In genomic region chr20:3158968-3159431, GRCh38 we compare ENCODE assay signal across 6 cellular contexts. TPM values are rescaled to one million over a fixed set of nuclear protein-coding genes. Genes with fewer than 3 reads are reported as not detected.
DNase-seq lines count a peak whose midpoint lies in the region; TF ChIP-seq lines count a peak whose summit lies in the region.

No MANE protein-coding gene starts in this region.

- H3K27ac ChIP-seq in mesodermal cell (ENCODE audit: low read depth, low read length, severe bottlenecking) = peak overlapping the region; percentile 89

- peaks cover 2% of the 10 kb centered on the region for H3K36me3 Mint-ChIP-seq in activated naive CD8-positive, alpha-beta T cell

- peaks cover 20% of the 10 kb centered on the region for H3K36me3 ChIP-seq in mesodermal cell (ENCODE audit: control insufficient read depth, insufficient read depth, low read length)

- peak overlapping the region; percentile 98 for H3K4me3 ChIP-seq in HFF-Myc (replicated peaks; ENCODE audit: low read depth, low read length)
- H3K4me3 ChIP-seq in mesodermal cell (ENCODE audit: extremely low read depth, insufficient read depth, low read length, poor library complexity, severe bottlenecking) = peak overlapping the region; percentile 97

- H3K4me1 ChIP-seq in mesodermal cell (ENCODE audit: control insufficient read depth, insufficient read depth, low read length, poor library complexity, severe bottlenecking) = no peaks in the 10 kb centered on the region

- peaks cover 45% of the 10 kb centered on the region for H3K4me1 Mint-ChIP-seq in activated naive CD8-positive, alpha-beta T cell (ENCODE audit: low read depth)

- peak overlapping the region; percentile 98 for H3K4me3 Mint-ChIP-seq in activated naive CD8-positive, alpha-beta T cell

- no peaks in the 10 kb centered on the region for H3K9me3 ChIP-seq in mesodermal cell (ENCODE audit: control insufficient read depth, low read length)

- H3K27ac Mint-ChIP-seq in activated naive CD8-positive, alpha-beta T cell = peak overlapping the region; percentile 98

- no peak for TF ChIP-seq CTCF in HFF-Myc (IDR thresholded peaks at IDR 0.05; ENCODE audit: low read depth, low read length, missing control alignments)

- DNase-seq in HFF-Myc (ENCODE audit: extremely low read depth, low read depth) = no peak
- no peak for DNase-seq in amniotic stem cell (lab: John Stamatoyannopoulos, UW)
- no peak for DNase-seq in activated CD4-positive, CD25-positive, alpha-beta regulatory T cell (lab: John Stamatoyannopoulos, UW)
- no peak for DNase-seq in anterior cingulate cortex (lab: John Stamatoyannopoulos, UW)

- WGBS in mesodermal cell (ENCODE audit: insufficient coverage in 2 of 2), 2 experiments = 4 to 5% methylated on average over 4 to 7 of the region's 10 CpGs

- no peaks in the 10 kb centered on the region for H3K27me3 Mint-ChIP-seq in activated naive CD8-positive, alpha-beta T cell

- H3K9me3 Mint-ChIP-seq in activated naive CD8-positive, alpha-beta T cell (ENCODE audit: low read depth) = no peaks in the 10 kb centered on the region

RNA-seq across cellular contexts. Expression of gene FASTKD5, which starts 0.7 kb away (rescaled TPM):
- polyA plus RNA-seq in mesodermal cell (2013, experiment 1 of 2) = 10.0 TPM
- 10.1 TPM for polyA plus RNA-seq in mesodermal cell (2013, experiment 2 of 2)

RNA-seq across cellular contexts. Expression of gene UBOX5, which starts 0.7 kb away (rescaled TPM):
- polyA plus RNA-seq in mesodermal cell (2013, experiment 1 of 2) = 7.4 TPM
- polyA plus RNA-seq in mesodermal cell (2013, experiment 2 of 2) = 6.4 TPM

RNA-seq across cellular contexts. Expression of gene LZTS3, which starts 14.3 kb away (rescaled TPM):
- polyA plus RNA-seq in mesodermal cell (2013, experiment 1 of 2) = 8.8 TPM
- polyA plus RNA-seq in mesodermal cell (2013, experiment 2 of 2) = 7.7 TPM

RNA-seq across cellular contexts. Expression of gene DDRGK1, which starts 45.5 kb away (rescaled TPM):
- polyA plus RNA-seq in mesodermal cell (2013, experiment 1 of 2) = 29.8 TPM
- 25.4 TPM for polyA plus RNA-seq in mesodermal cell (2013, experiment 2 of 2)

RNA-seq across cellular contexts. Expression of gene ITPA, which starts 50.3 kb away (rescaled TPM):
- polyA plus RNA-seq in mesodermal cell (2013, experiment 1 of 2) = 36.5 TPM
- 29.2 TPM for polyA plus RNA-seq in mesodermal cell (2013, experiment 2 of 2)
